ENCODE assay signal across 22 cellular contexts in genomic region chr14:54208751-54209150, GRCh38.
"Had no signal": no experiment of that assay in that cellular context is flagged by ENCODE, and none has a peak within 500 bp of the region (broad histone marks: within the 10 kb centered on the region; RNA-seq: fewer than 3 reads in every experiment).

No MANE protein-coding gene starts in this region.

- DNase-seq: IMR-90, Karpas-422, KG1, MV-4-11, NCI-H1048, NCI-H1105, NCI-H1417, NCI-H1436 treated with DMSO at 0.1 percent for 48 hours, NCI-H1694, NCI-H187 treated with DMSO at 0.1 percent for 48 hours, NCI-H2029 treated with DMSO at 0.1 percent for 48 hours, NCI-H2171, NCI-H446, NCI-H510A, NCI-H524 treated with DMSO at 0.1 percent for 48 hours, NCI-H69, NCI-H774, Right ventricle myocardium superior, SIG-M5 had no signal

- H3K27ac ChIP-seq: SJSA1, SK-N-MC had no signal

- H3K9me3 ChIP-seq: SJSA1 had no signal

- H3K27me3 ChIP-seq: SJSA1 had no signal

- ATAC-seq: Panc1 had no signal

- H3K36me3 ChIP-seq: SJSA1 had no signal

- H3K4me3 ChIP-seq: SJSA1, SK-N-MC had no signal
